Comparison of ENCODE assay signal across 10 cellular contexts in the genomic region with DNA sequence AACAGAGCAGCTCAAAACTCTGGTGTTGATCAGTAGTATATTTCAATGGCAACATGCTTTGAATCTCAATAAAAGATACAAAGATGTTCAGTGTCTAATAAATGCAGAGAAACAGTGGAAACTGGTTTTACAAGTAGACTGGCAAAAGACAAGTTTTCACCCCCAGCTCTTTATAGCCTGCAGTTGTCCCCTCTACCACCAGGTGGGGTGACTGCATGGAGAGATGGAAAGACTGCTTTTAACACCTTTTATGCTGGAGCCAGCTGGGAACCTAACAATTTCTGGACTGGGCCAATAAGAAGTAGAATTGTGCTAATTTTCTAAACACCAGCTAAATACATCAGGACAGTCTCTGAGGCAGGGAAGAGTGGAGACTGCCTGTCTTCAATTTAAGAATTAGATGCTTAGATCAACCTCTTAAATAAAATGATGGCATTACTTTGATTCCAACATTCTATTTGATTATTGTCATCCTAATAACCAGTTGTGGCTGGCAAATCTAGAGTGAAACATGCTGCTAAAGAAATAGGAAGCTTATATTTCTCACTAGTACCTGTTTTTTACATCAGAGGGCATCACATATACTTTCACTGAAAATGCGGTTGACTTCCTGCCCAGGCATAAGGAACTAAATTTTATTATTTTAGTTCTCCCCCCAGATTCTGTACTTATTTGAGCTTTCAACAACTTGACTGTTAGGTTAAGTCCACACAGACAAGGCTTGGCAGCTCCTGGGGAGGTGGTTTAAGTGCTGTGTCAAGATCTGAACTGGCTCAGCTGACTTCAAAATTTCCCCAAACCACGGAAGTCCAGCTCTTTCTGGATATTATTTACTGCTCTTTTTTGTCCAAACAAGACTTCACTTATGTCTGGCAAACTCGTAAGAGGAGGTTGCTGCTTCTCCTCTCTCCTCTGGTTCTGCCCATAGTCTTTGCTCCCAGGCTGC.
A peak's percentile ranks its signal among the peaks of the same experiment; 100 is the strongest.
DNase-seq lines count a peak whose midpoint lies in the region; ATAC-seq, FAIRE-seq and TF ChIP-seq lines count a peak whose summit lies in the region.
"Had no signal": no experiment of that assay in that cellular context is flagged by ENCODE, and none has a peak within 500 bp of the region (broad histone marks: within the 10 kb centered on the region; RNA-seq: fewer than 3 reads in every experiment).

No MANE protein-coding gene starts in this region.

- H3K23ac ChIP-seq in H1 (ENCODE audit: insufficient read length) (no peak overlapping the region), mesenchymal stem cell (ENCODE audit: low read length in 2 of 2) (no peak overlapping the region)

- H2AFZ ChIP-seq in H1 (ENCODE audit: low read length) (no peak overlapping the region), mesenchymal stem cell (ENCODE audit: low read depth, low read length) (no peak overlapping the region)

- no peaks in the 10 kb centered on the region for H3K4me1 ChIP-seq in H1 (replicated peaks in 1 of 4; ENCODE audit: control insufficient read depth in 3 of 4, insufficient read depth in 4 of 4, low read length in 3 of 4)
- no peaks in the 10 kb centered on the region for H3K4me1 ChIP-seq in mesenchymal stem cell (ENCODE audit: control insufficient read depth, insufficient read depth, low read depth, low read length)
- H3K4me1 ChIP-seq: BLaER1 had no signal

- no peak overlapping the region for H4K8ac ChIP-seq in H1 (ENCODE audit: extremely low read depth, insufficient read depth, low read length)
- H4K8ac ChIP-seq in mesenchymal stem cell (ENCODE audit: low read length) = no peak overlapping the region

- no peak overlapping the region for H4K5ac ChIP-seq in H1 (ENCODE audit: insufficient read length, low read depth, low read length)

- H3K27ac Mint-ChIP-seq in WTC11 = no peak overlapping the region
- H3K27ac Mint-ChIP-seq: dendritic cell treated with granulocyte-macrophage colony-stimulating factor and Interleukin-4, amounts not matched to agents 40 ng/mL and 50 ng/mL, for 4 days had no signal

- TF ChIP-seq POLR2A in H1 (IDR thresholded peaks at IDR 0.05; ENCODE audit: control extremely low read depth in 1 of 2, low read depth in 2 of 2, low read length in 2 of 2) = no peak

- no peak overlapping the region for H2BK15ac ChIP-seq in H1 (ENCODE audit: low read length)
- no peak overlapping the region for H2BK15ac ChIP-seq in mesenchymal stem cell (ENCODE audit: low read depth, poor library complexity, severe bottlenecking)

- H3K9ac ChIP-seq in H1 (replicated peaks in 1 of 4; ENCODE audit: extremely low read depth in 1 of 4, low read depth in 3 of 4, low read length in 3 of 4) (no peak overlapping the region), mesenchymal stem cell (ENCODE audit: low read length) (peak overlapping the region; percentile 12)
- H3K9ac ChIP-seq: BLaER1 had no signal

- no peaks in the 10 kb centered on the region for H4K20me1 ChIP-seq in H1 (replicated peaks in 1 of 2; ENCODE audit: control insufficient read depth in 1 of 2, insufficient read depth in 2 of 2, low read length in 2 of 2)
- H4K20me1 ChIP-seq: BLaER1 had no signal

- H3K9me3 ChIP-seq in H1 (ENCODE audit: insufficient read depth in 2 of 2, low read depth in 1 of 2, low read length in 1 of 2) (peaks cover 0 to 4% of the 10 kb centered on the region in 2 experiments; a peak in 1 of 4 replicates), mesenchymal stem cell (ENCODE audit: control insufficient read depth, low read length) (peaks cover 14% of the 10 kb centered on the region)

- H3K4ac ChIP-seq in H1 (replicated peaks; ENCODE audit: insufficient read length, low read depth, low read length) (no peak overlapping the region), mesenchymal stem cell (ENCODE audit: low read depth in 1 of 2, low read length in 2 of 2) (no peak overlapping the region)

- DNase-seq in NCI-H187 (lab: John Stamatoyannopoulos, UW) = peak; percentile 18 to 45
- DNase-seq in NCI-H187 treated with DMSO at 0.1 percent for 48 hours (lab: John Stamatoyannopoulos, UW) = no peak
- peak; percentile 47 for DNase-seq in HCEC 1CT
- peak; percentile 69 for DNase-seq in NCI-H1694 (lab: John Stamatoyannopoulos, UW)
- DNase-seq in WTC11 (ENCODE audit: low spot score) = peak; percentile 80
- DNase-seq in H1 (ENCODE audit: low read depth in 1 of 2, low spot score in 2 of 2) = peak in 1 of 2 experiments; percentile 86
- DNase-seq in mesenchymal stem cell = peak; percentile 65
- peak; percentile 45 for DNase-seq in stromal cell of bone marrow (ENCODE audit: low read depth)

- H2BK12ac ChIP-seq in H1 (ENCODE audit: low read depth, low read length) (no peak overlapping the region), mesenchymal stem cell (ENCODE audit: low read length in 2 of 2) (no peak overlapping the region)

- H2BK5ac ChIP-seq in H1 (ENCODE audit: low read depth, low read length) = no peak overlapping the region
- H2BK5ac ChIP-seq in mesenchymal stem cell (ENCODE audit: low read depth, low read length, poor library complexity, severe bottlenecking) = no peak overlapping the region

- H3K4me3 Mint-ChIP-seq in WTC11 = no peak overlapping the region
- H3K4me3 Mint-ChIP-seq: dendritic cell treated with granulocyte-macrophage colony-stimulating factor and Interleukin-4, amounts not matched to agents 40 ng/mL and 50 ng/mL, for 4 days had no signal

- TF ChIP-seq EP300 in H1 (IDR thresholded peaks at IDR 0.05; ENCODE audit: borderline replicate concordance in 1 of 2, low read depth in 2 of 2, low read length in 2 of 2) = no peak

- no peak overlapping the region for H4K91ac ChIP-seq in H1 (replicated peaks; ENCODE audit: insufficient read length, low read length)
- H4K91ac ChIP-seq in mesenchymal stem cell (ENCODE audit: low read length) = no peak overlapping the region

- H3K14ac ChIP-seq in H1 (ENCODE audit: insufficient read length) (no peak overlapping the region), mesenchymal stem cell (ENCODE audit: low read length in 2 of 2) (no peak overlapping the region)

- no peaks in the 10 kb centered on the region for H3K79me1 ChIP-seq in H1 (ENCODE audit: low read depth, low read length)
- H3K79me1 ChIP-seq in mesenchymal stem cell (replicated peaks; ENCODE audit: low read length, poor library complexity, severe bottlenecking) = peaks cover 3% of the 10 kb centered on the region

- H3K36me3 ChIP-seq in H1 (ENCODE audit: control insufficient read depth in 2 of 4, insufficient read depth in 4 of 4, low read length in 3 of 4) = 0 out of 8 replicates have a peak, but pooled peaks cover 0 to 3% (median 0%) of the 10 kb centered on the region in 4 experiments
- H3K36me3 ChIP-seq in mesenchymal stem cell (ENCODE audit: control insufficient read depth in 1 of 2, insufficient read depth in 2 of 2, low read depth in 1 of 2, low read length in 2 of 2) = peaks cover 0 to 29% of the 10 kb centered on the region in 2 experiments

- FAIRE-seq in H1 (lab: Jason Lieb, UNC) = peak; percentile 78

- no peaks in the 10 kb centered on the region for H3K79me2 ChIP-seq in H1 (ENCODE audit: control insufficient read depth in 1 of 2, insufficient read depth in 2 of 2, low read length in 2 of 2)

- H3K4me2 ChIP-seq in H1 (ENCODE audit: insufficient read depth in 1 of 2, low read depth in 2 of 2, low read length in 2 of 2) = no peak overlapping the region
- no peak overlapping the region for H3K4me2 ChIP-seq in mesenchymal stem cell (ENCODE audit: low read length, poor library complexity, severe bottlenecking)
- H3K4me2 ChIP-seq: BLaER1 had no signal

- ATAC-seq in WTC11 = peak; percentile 65

- H3K4me3 ChIP-seq in H1 (ENCODE audit: extremely low read depth in 1 of 4, insufficient read depth in 2 of 4, low read depth in 3 of 4, low read length in 4 of 4) (no peak overlapping the region), mesenchymal stem cell (ENCODE audit: insufficient read depth in 1 of 2, low read depth in 1 of 2, low read length in 2 of 2) (no peak overlapping the region)
- H3K4me3 ChIP-seq: BLaER1 had no signal

- no peaks in the 10 kb centered on the region; the same call in 1 of the 2 replicates for H3K27me3 Mint-ChIP-seq in WTC11 (ENCODE audit: low read depth)

- peak; percentile 76 to 80 for TF ChIP-seq RAD21 in H1 (IDR thresholded peaks at IDR 0.05 in 1 of 2, conservative IDR thresholded peaks at IDR 0.05 in 1 of 2; ENCODE audit: low read depth in 2 of 2, low read length in 2 of 2)

- peaks cover 18% of the 10 kb centered on the region for H3K9me3 Mint-ChIP-seq in WTC11

- 94% methylated on average over 3 of the region's 3 CpGs; no CpG with 5 or more reads in 1 of the 2 experiments for WGBS in H1 (ENCODE audit: extremely low coverage in 1 of 2, insufficient coverage in 1 of 2, insufficient read length in 1 of 2, insufficient replicate concordance in 2 of 2, low coverage in 1 of 2, low lambda C conversion rate in 2 of 2, missing lambda C conversion rate in 1 of 2), 2 experiments
- 50% methylated on average over 3 of the region's 3 CpGs for WGBS in mesenchymal stem cell

- POLR2A ChIA-PET in WTC11 (lab: Charles Lee) (no interaction called here), H1 (lab: Charles Lee; ENCODE audit: partially characterized antibody) (interaction anchor here (1.6 kb wide), 1 partner anchor 56 kb away, joined by 6 read pairs; no protein-coding TSS in a partner anchor)

- TF ChIP-seq CTCF in WTC11 (IDR thresholded peaks at IDR 0.05) = peak; percentile 74
- TF ChIP-seq CTCF in H1 (IDR thresholded peaks at IDR 0.05; ENCODE audit: control extremely low read depth in 1 of 3, insufficient read depth in 1 of 3, low read depth in 1 of 3, low read length in 3 of 3) = peak; percentile 56 to 89 (median 87)

- H3K18ac ChIP-seq in H1 (ENCODE audit: extremely low read depth, low read length) (no peak overlapping the region), mesenchymal stem cell (ENCODE audit: low read depth in 1 of 2, low read length in 2 of 2) (no peak overlapping the region)

- H3K36me3 Mint-ChIP-seq in WTC11 = peaks cover 8% of the 10 kb centered on the region

- H3K23me2 ChIP-seq in H1 (ENCODE audit: low read depth, low read length) = no peaks in the 10 kb centered on the region; the same call in 1 of the 2 replicates

- no peak overlapping the region for H3K56ac ChIP-seq in H1 (replicated peaks; ENCODE audit: insufficient read length, low read depth, low read length)

- H2AK5ac ChIP-seq in H1 (ENCODE audit: low read depth, low read length) (no peak overlapping the region), mesenchymal stem cell (ENCODE audit: low read length, severe bottlenecking) (no peak overlapping the region)

- no peak overlapping the region for H2BK120ac ChIP-seq in H1 (replicated peaks; ENCODE audit: low read depth, low read length)
- no peak overlapping the region for H2BK120ac ChIP-seq in mesenchymal stem cell (ENCODE audit: low read depth, low read length)

- no peaks in the 10 kb centered on the region for H3K27me3 ChIP-seq in H1 (replicated peaks in 1 of 4; ENCODE audit: control insufficient read depth in 3 of 4, extremely low read depth in 1 of 4, insufficient read depth in 3 of 4, low read length in 3 of 4)
- H3K27me3 ChIP-seq in mesenchymal stem cell (ENCODE audit: control insufficient read depth in 1 of 2, insufficient read depth in 1 of 2, low read length in 2 of 2) = no peaks in the 10 kb centered on the region
- H3K27me3 ChIP-seq: BLaER1 had no signal

- no peaks in the 10 kb centered on the region for H3K4me1 Mint-ChIP-seq in WTC11

- H3K27ac ChIP-seq in H1 (ENCODE audit: low read depth, low read length) (no peak overlapping the region), mesenchymal stem cell (ENCODE audit: low read length, poor library complexity, severe bottlenecking) (no peak overlapping the region)
- H3K27ac ChIP-seq: BLaER1 had no signal

- H2BK20ac ChIP-seq in H1 (ENCODE audit: low read length) = no peak overlapping the region

- CTCF ChIA-PET in WTC11 (lab: Charles Lee) = interaction anchor here (0.5 to 2.4 kb wide), 50 partner anchors 9 to 502 kb away, joined by 3 to 24 read pairs (median 4); a partner anchor contains a TSS
- CTCF ChIA-PET in H1 (lab: Charles Lee; ENCODE audit: partially characterized antibody) = interaction anchor here (0.5 to 4.6 kb wide), 67 partner anchors 9 to 542 kb away, joined by 3 to 46 read pairs (median 4); no protein-coding TSS in a partner anchor
